9 cellular contexts compared by ENCODE assay signal in genomic region chr22:30970356-30970746, GRCh38. TPM values are rescaled to one million over a fixed set of nuclear protein-coding genes. Genes with fewer than 3 reads are reported as not detected.
DNase-seq lines count a peak whose midpoint lies in the region; ATAC-seq and TF ChIP-seq lines count a peak whose summit lies in the region.
"Had no signal": no experiment of that assay in that cellular context is flagged by ENCODE, and none has a peak within 500 bp of the region (broad histone marks: within the 10 kb centered on the region; RNA-seq: fewer than 3 reads in every experiment).

No MANE protein-coding gene starts in this region.

- H3K23ac ChIP-seq in H9 (ENCODE audit: insufficient read length, low read depth, low read length), result no peak overlapping the region

- H4K5ac ChIP-seq in H9 (ENCODE audit: insufficient read length, low read depth, low read length), result no peak overlapping the region

- H3K4me3 ChIP-seq in iPS DF 6.9 (ENCODE audit: low read length) (peak overlapping the region; percentile 65; the same call in 1 of the 2 replicates), spleen (peak overlapping the region; percentile 74 to 91 (median 84))

- ATAC-seq in activated B cell treated with CpG ODN at 0.5 μM for 24 hours (ENCODE audit: low read depth), result no peak
- ATAC-seq in foreskin keratinocyte, result no peak

- intact Hi-C loops in activated B cell treated with CpG ODN at 0.5 μM for 24 hours (cut with micrococcal nuclease) (no loop called here), spleen (cut with DNase I; ENCODE audit: low total_unique reads) (no loop called here)

- H3K27ac ChIP-seq in H9 (ENCODE audit: insufficient read length, low read depth, low read length), result no peak overlapping the region
- no peak overlapping the region for H3K27ac ChIP-seq in iPS DF 6.9 (ENCODE audit: low read length)
- H3K27ac ChIP-seq in spleen, result peak overlapping the region in 5 of 8 donors; percentile 95 to 98 (median 98)
- no peak overlapping the region for H3K27ac ChIP-seq in foreskin keratinocyte

- POLR2A ChIA-PET in activated B cell treated with CpG ODN at 0.5 μM for 24 hours (lab: Charles Lee), result interaction anchor here (0.9 to 3.7 kb wide), 6 partner anchors 111 to 1505 kb away, joined by 3 to 41 read pairs (median 12); partner anchors contain the start of genes FBXO7, RNF185 and SMTN

- no peak overlapping the region for H3K14ac ChIP-seq in H9 (ENCODE audit: insufficient read depth, low read length)

- H3K4me3 Mint-ChIP-seq in H9 (peak overlapping the region; percentile 87 to 92), activated B cell treated with CpG ODN at 0.5 μM for 24 hours (peak overlapping the region; percentile 95)

- H3K36me3 ChIP-seq in iPS DF 6.9 (ENCODE audit: control insufficient read depth, insufficient read depth, low read length) (peaks cover 13% of the 10 kb centered on the region; the same call in 1 of the 2 replicates), spleen (peaks cover 2 to 51% (median 38%) of the 10 kb centered on the region in 6 donors)

- H3K4me2 ChIP-seq in H9 (ENCODE audit: insufficient read depth, insufficient read length, low read length), result peak overlapping the region; percentile 81

- H3K18ac ChIP-seq in H9 (ENCODE audit: insufficient read length, low read depth, low read length), result no peak overlapping the region

- no CpG with 5 or more reads among the region's 3 CpGs for WGBS in H9 (ENCODE audit: extremely low coverage, insufficient read length, low lambda C conversion rate)
- no CpG with 5 or more reads among the region's 3 CpGs for WGBS in iPS DF 6.9 (ENCODE audit: insufficient coverage, insufficient read length)
- WGBS in spleen, 5 donors, result 68 to 79% (median 73%) methylated on average over 3 of the region's 3 CpGs

- H3K9ac ChIP-seq in H9 (ENCODE audit: extremely low read depth, insufficient read length, low read length), result peak overlapping the region; percentile 92

- in situ Hi-C loops in G401 (cut with HindIII; ENCODE audit: low sequenced_read_pairs), result no loop called here

- no peak overlapping the region for H2BK15ac ChIP-seq in H9 (ENCODE audit: low read depth, low read length)

- CTCF ChIA-PET in activated B cell treated with CpG ODN at 0.5 μM for 24 hours (lab: Charles Lee), result no interaction called here

- H3K79me1 ChIP-seq in H9 (ENCODE audit: insufficient read depth, low read depth, low read length, poor library complexity, severe bottlenecking), result no peaks in the 10 kb centered on the region

- H4K8ac ChIP-seq in H9 (replicated peaks; ENCODE audit: insufficient read length, low read depth, low read length), result no peak overlapping the region

- H3K27me3 Mint-ChIP-seq in H9 (ENCODE audit: low read depth) (peaks cover 8% of the 10 kb centered on the region), activated B cell treated with CpG ODN at 0.5 μM for 24 hours (no peaks in the 10 kb centered on the region)

- peaks cover 4% of the 10 kb centered on the region for H3K23me2 ChIP-seq in H9 (ENCODE audit: insufficient read length, low read depth, low read length, poor library complexity, severe bottlenecking)

- H4K91ac ChIP-seq in H9 (ENCODE audit: insufficient read length, low read depth, low read length), result no peak overlapping the region

- H3K36me3 Mint-ChIP-seq in H9 (ENCODE audit: insufficient read depth in 1 of 3, low read depth in 3 of 3) (peaks cover 68 to 80% (median 72%) of the 10 kb centered on the region in 3 experiments), activated B cell treated with CpG ODN at 0.5 μM for 24 hours (ENCODE audit: low read depth) (peaks cover 65% of the 10 kb centered on the region)

- no peaks in the 10 kb centered on the region for H3K27me3 ChIP-seq in H9 (ENCODE audit: insufficient read depth, low read length)
- H3K27me3 ChIP-seq in iPS DF 6.9 (ENCODE audit: control insufficient read depth, insufficient read depth, low read length), result no peaks in the 10 kb centered on the region
- no peaks in the 10 kb centered on the region for H3K27me3 ChIP-seq in spleen (replicated peaks in 1 of 7)
- no peaks in the 10 kb centered on the region for H3K27me3 ChIP-seq in foreskin keratinocyte

- peaks cover 35% of the 10 kb centered on the region for H3K79me2 ChIP-seq in H9 (ENCODE audit: insufficient read depth, low read length)

- TF ChIP-seq POLR2A in spleen (IDR thresholded peaks at IDR 0.05), result no peak

- H4K20me1 ChIP-seq in H9 (ENCODE audit: control insufficient read depth, insufficient read depth, insufficient read length), result no peaks in the 10 kb centered on the region

- H3K56ac ChIP-seq in H9 (ENCODE audit: insufficient read length, low read depth, low read length), result no peak overlapping the region

- H3K27ac Mint-ChIP-seq in H9 (peak overlapping the region in 2 of 3 experiments; percentile 70 to 86; a peak in 2 of 7 replicates), activated B cell treated with CpG ODN at 0.5 μM for 24 hours (peak overlapping the region; percentile 81)

- H3K4me1 Mint-ChIP-seq in H9, result peaks cover 23 to 42% of the 10 kb centered on the region in 2 experiments
- H3K4me1 Mint-ChIP-seq in activated B cell treated with CpG ODN at 0.5 μM for 24 hours, result peaks cover 56% of the 10 kb centered on the region

- H3K9me3 ChIP-seq in H9 (ENCODE audit: control insufficient read depth, low read depth, low read length) (peaks cover 3% of the 10 kb centered on the region), iPS DF 6.9 (ENCODE audit: control insufficient read depth, insufficient read depth, low read length) (no peaks in the 10 kb centered on the region), spleen (peaks cover 0 to 71% (median 54%) of the 10 kb centered on the region in 8 donors)

- H3K4ac ChIP-seq in H9 (ENCODE audit: low read depth, low read length), result no peak overlapping the region

- H3K9me3 Mint-ChIP-seq in H9, result peaks cover 48 to 59% of the 10 kb centered on the region in 2 experiments
- peaks cover 25% of the 10 kb centered on the region for H3K9me3 Mint-ChIP-seq in activated B cell treated with CpG ODN at 0.5 μM for 24 hours

- no peak overlapping the region for H2BK5ac ChIP-seq in H9 (ENCODE audit: insufficient read length, low read length)

- TF ChIP-seq CTCF in H9 (conservative IDR thresholded peaks at IDR 0.05) (no peak), activated B cell treated with CpG ODN at 0.5 μM for 24 hours (IDR thresholded peaks at IDR 0.05) (no peak), spleen (IDR thresholded peaks at IDR 0.05 in 8 of 11, conservative IDR thresholded peaks at IDR 0.05 in 3 of 11) (no peak), foreskin keratinocyte (conservative IDR thresholded peaks at IDR 0.05) (no peak)

- H2AFZ ChIP-seq in H9 (ENCODE audit: low read length), result no peak overlapping the region

- H2BK20ac ChIP-seq in H9 (ENCODE audit: low read depth, low read length, poor library complexity, severe bottlenecking), result no peak overlapping the region

- no peak overlapping the region for H3T11ph ChIP-seq in H9 (ENCODE audit: low read length)

- H2BK12ac ChIP-seq in H9 (ENCODE audit: insufficient read length, low read depth, low read length), result no peak overlapping the region

- no peak for DNase-seq in H9
- no peak for DNase-seq in activated B cell treated with CpG ODN at 0.5 μM for 24 hours
- no peak for DNase-seq in iPS DF 6.9 (ENCODE audit: low read depth, low spot score)
- no peak for DNase-seq in spleen
- no peak for DNase-seq in G401 (ENCODE audit: low spot score)
- DNase-seq in foreskin keratinocyte, result no peak
- no peak for DNase-seq in NCI-H1092 (lab: John Stamatoyannopoulos, UW)
- no peak for DNase-seq in NCI-H1048 (lab: John Stamatoyannopoulos, UW)
- DNase-seq: activated CD8-positive, alpha-beta memory T cell treated with anti-CD3 and anti-CD28 coated beads, Interleukin-2, amount 50 U/mL, for 48 hours had no signal

- H2BK120ac ChIP-seq in H9 (ENCODE audit: low read depth, low read length, poor library complexity, severe bottlenecking), result no peak overlapping the region

- H2AK5ac ChIP-seq in H9 (ENCODE audit: insufficient read length, low read length), result no peak overlapping the region

- H3K4me1 ChIP-seq in H9 (ENCODE audit: insufficient read depth, low read length) (no peaks in the 10 kb centered on the region), iPS DF 6.9 (ENCODE audit: control insufficient read depth, insufficient read depth, low read length) (peaks cover 1% of the 10 kb centered on the region; the same call in 1 of the 2 replicates), spleen (peaks cover 18 to 69% (median 45%) of the 10 kb centered on the region in 6 donors), foreskin keratinocyte (peaks cover 9% of the 10 kb centered on the region)

RNA-seq across cellular contexts. Expression of gene TUG1, which starts 1.3 kb away (rescaled TPM):
- total RNA-seq in H9 (2021) (95.5 and 99.6 TPM in 2 replicates), activated B cell treated with CpG ODN at 0.5 μM for 24 hours (70.4 and 83.0 TPM in 2 replicates), spleen (100 to 1,000 TPM in 2 of 7 donors, 10 to 100 TPM in 5; 62.1 to 127 (median 91.0) TPM), foreskin keratinocyte (38.8 and 43.3 TPM in 2 replicates)
- polyA plus RNA-seq in spleen (10 to 100 TPM; 23.3 to 35.2 (median 24.3) TPM), foreskin keratinocyte (11.3 and 12.7 TPM in 2 replicates)
- total RNA-seq in G401 (2014; rRNA removed; shearing (Covaris generic)), result 34.4 and 41.8 TPM in 2 replicates

RNA-seq across cellular contexts. Expression of gene MORC2, which starts 1.8 kb away (rescaled TPM):
- total RNA-seq in H9 (2021), result 37.2 and 37.4 TPM in 2 replicates
- total RNA-seq in activated B cell treated with CpG ODN at 0.5 μM for 24 hours, result 22.6 and 23.8 TPM in 2 replicates
- total RNA-seq in spleen, result 10 to 100 TPM; 18.2 to 24.4 (median 21.0) TPM
- polyA plus RNA-seq in spleen, result 10 to 100 TPM; 19.2 to 24.7 (median 24.5) TPM
- total RNA-seq in G401 (2014; rRNA removed; shearing (Covaris generic)), result 17.5 and 28.8 TPM in 2 replicates
- 23.8 and 24.5 TPM in 2 replicates for total RNA-seq in foreskin keratinocyte
- polyA plus RNA-seq in foreskin keratinocyte, result 20.1 and 22.4 TPM in 2 replicates

Comparison
In these comparisons a context has a peak if more than half of its experiments do, and no peak if none do; other contexts are left out.
1. H3K27ac ChIP-seq: peak in spleen (5 of 8); none in H9 (single experiment), iPS DF 6.9 (single experiment) and foreskin keratinocyte (single experiment).